1 cellular context compared by ENCODE assay signal in genomic region chr11:76444384-76445121, GRCh38.
TF ChIP-seq lines count a peak whose summit lies in the region.

TSS of gene EMSY (plus strand) at chr11:76445018. CDS start at chr11:76446939, 1,921 bp downstream.

TF ChIP-seq in HEK293, 187 proteins besides CTCF, POLR2A, EP300 and RAD21 (continued from another document and continues in another):
- no peak for TF ChIP-seq ZNF449 (tag by site-specific recombination; IDR thresholded peaks at IDR 0.05)
- TF ChIP-seq ZNF416 (tag by site-specific recombination; IDR thresholded peaks at IDR 0.05), result no peak
- TF ChIP-seq SCRT2 (tag by site-specific recombination; IDR thresholded peaks at IDR 0.05), result no peak
- TF ChIP-seq, protein P1, sequence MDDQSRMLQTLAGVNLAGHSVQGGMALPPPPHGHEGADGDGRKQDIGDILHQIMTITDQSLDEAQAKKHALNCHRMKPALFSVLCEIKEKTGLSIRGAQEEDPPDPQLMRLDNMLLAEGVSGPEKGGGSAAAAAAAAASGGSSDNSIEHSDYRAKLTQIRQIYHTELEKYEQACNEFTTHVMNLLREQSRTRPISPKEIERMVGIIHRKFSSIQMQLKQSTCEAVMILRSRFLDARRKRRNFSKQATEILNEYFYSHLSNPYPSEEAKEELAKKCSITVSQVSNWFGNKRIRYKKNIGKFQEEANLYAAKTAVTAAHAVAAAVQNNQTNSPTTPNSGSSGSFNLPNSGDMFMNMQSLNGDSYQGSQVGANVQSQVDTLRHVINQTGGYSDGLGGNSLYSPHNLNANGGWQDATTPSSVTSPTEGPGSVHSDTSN (CRISPR knock-in tag; IDR thresholded peaks at IDR 0.05), result no peak
- TF ChIP-seq, protein P2, sequence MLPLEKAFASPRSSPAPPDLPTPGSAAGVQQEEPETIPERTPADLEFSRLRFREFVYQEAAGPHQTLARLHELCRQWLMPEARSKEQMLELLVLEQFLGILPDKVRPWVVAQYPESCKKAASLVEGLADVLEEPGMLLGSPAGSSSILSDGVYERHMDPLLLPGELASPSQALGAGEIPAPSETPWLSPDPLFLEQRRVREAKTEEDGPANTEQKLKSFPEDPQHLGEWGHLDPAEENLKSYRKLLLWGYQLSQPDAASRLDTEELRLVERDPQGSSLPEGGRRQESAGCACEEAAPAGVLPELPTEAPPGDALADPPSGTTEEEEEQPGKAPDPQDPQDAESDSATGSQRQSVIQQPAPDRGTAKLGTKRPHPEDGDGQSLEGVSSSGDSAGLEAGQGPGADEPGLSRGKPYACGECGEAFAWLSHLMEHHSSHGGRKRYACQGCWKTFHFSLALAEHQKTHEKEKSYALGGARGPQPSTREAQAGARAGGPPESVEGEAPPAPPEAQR (tag by site-specific recombination; IDR thresholded peaks at IDR 0.05), result peak; percentile 32; the same call in 1 of the 2 replicates
- no peak for TF ChIP-seq ZNF266 (tag by site-specific recombination; IDR thresholded peaks at IDR 0.05; ENCODE audit: low read depth)
- TF ChIP-seq RBAK (tag by site-specific recombination; IDR thresholded peaks at IDR 0.05), result no peak
- peak; percentile 55; the same call in 1 of the 2 replicates for TF ChIP-seq ZFP37 (tag by site-specific recombination; IDR thresholded peaks at IDR 0.05)
- no peak for TF ChIP-seq ZNF626 (tag by site-specific recombination; IDR thresholded peaks at IDR 0.05)
- TF ChIP-seq KLF16 (tag by site-specific recombination; IDR thresholded peaks at IDR 0.05), result no peak; the same call in 1 of the 2 replicates
- TF ChIP-seq ZNF362 (tag by site-specific recombination; IDR thresholded peaks at IDR 0.05), result no peak
- peak; percentile 58 for TF ChIP-seq ZNF335 (tag by site-specific recombination; conservative IDR thresholded peaks at IDR 0.05)
- TF ChIP-seq, protein P3, sequence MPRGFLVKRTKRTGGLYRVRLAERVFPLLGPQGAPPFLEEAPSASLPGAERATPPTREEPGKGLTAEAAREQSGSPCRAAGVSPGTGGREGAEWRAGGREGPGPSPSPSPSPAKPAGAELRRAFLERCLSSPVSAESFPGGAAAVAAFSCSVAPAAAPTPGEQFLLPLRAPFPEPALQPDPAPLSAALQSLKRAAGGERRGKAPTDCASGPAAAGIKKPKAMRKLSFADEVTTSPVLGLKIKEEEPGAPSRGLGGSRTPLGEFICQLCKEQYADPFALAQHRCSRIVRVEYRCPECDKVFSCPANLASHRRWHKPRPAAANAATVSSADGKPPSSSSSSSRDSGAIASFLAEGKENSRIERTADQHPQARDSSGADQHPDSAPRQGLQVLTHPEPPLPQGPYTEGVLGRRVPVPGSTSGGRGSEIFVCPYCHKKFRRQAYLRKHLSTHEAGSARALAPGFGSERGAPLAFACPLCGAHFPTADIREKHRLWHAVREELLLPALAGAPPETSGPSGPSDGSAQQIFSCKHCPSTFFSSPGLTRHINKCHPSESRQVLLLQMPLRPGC (tag by site-specific recombination; IDR thresholded peaks at IDR 0.05), result no peak
- peak; percentile 58; the same call in 1 of the 2 replicates for TF ChIP-seq ZNF501 (tag by site-specific recombination; IDR thresholded peaks at IDR 0.05)
- no peak for TF ChIP-seq ZNF837 (tag by site-specific recombination; IDR thresholded peaks at IDR 0.05)
- TF ChIP-seq, protein P4, sequence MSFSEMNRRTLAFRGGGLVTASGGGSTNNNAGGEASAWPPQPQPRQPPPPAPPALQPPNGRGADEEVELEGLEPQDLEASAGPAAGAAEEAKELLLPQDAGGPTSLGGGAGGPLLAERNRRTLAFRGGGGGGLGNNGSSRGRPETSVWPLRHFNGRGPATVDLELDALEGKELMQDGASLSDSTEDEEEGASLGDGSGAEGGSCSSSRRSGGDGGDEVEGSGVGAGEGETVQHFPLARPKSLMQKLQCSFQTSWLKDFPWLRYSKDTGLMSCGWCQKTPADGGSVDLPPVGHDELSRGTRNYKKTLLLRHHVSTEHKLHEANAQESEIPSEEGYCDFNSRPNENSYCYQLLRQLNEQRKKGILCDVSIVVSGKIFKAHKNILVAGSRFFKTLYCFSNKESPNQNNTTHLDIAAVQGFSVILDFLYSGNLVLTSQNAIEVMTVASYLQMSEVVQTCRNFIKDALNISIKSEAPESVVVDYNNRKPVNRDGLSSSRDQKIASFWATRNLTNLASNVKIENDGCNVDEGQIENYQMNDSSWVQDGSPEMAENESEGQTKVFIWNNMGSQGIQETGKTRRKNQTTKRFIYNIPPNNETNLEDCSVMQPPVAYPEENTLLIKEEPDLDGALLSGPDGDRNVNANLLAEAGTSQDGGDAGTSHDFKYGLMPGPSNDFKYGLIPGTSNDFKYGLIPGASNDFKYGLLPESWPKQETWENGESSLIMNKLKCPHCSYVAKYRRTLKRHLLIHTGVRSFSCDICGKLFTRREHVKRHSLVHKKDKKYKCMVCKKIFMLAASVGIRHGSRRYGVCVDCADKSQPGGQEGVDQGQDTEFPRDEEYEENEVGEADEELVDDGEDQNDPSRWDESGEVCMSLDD (tag by site-specific recombination; IDR thresholded peaks at IDR 0.05), result no peak
- no peak for TF ChIP-seq ZNF174 (tag by site-specific recombination; IDR thresholded peaks at IDR 0.05)
- no peak for TF ChIP-seq ZNF112 (tag by site-specific recombination; IDR thresholded peaks at IDR 0.05)
- no peak for TF ChIP-seq ZNF548 (tag by site-specific recombination; IDR thresholded peaks at IDR 0.05)
- no peak for TF ChIP-seq KLF9 (tag by site-specific recombination; IDR thresholded peaks at IDR 0.05; ENCODE audit: low read depth)
- TF ChIP-seq ZNF16 (tag by site-specific recombination; IDR thresholded peaks at IDR 0.05; ENCODE audit: low read depth), result no peak
- TF ChIP-seq ZNF677 (tag by site-specific recombination; IDR thresholded peaks at IDR 0.05), result no peak
- no peak for TF ChIP-seq ZBTB7A (tag by site-specific recombination; IDR thresholded peaks at IDR 0.05; ENCODE audit: low read depth)
- no peak for TF ChIP-seq KLF8 (tag by site-specific recombination; IDR thresholded peaks at IDR 0.05)
- TF ChIP-seq ZNF707 (tag by site-specific recombination; IDR thresholded peaks at IDR 0.05), result no peak
- no peak for TF ChIP-seq ZNF169 (tag by site-specific recombination; IDR thresholded peaks at IDR 0.05)
- TF ChIP-seq, protein P5, sequence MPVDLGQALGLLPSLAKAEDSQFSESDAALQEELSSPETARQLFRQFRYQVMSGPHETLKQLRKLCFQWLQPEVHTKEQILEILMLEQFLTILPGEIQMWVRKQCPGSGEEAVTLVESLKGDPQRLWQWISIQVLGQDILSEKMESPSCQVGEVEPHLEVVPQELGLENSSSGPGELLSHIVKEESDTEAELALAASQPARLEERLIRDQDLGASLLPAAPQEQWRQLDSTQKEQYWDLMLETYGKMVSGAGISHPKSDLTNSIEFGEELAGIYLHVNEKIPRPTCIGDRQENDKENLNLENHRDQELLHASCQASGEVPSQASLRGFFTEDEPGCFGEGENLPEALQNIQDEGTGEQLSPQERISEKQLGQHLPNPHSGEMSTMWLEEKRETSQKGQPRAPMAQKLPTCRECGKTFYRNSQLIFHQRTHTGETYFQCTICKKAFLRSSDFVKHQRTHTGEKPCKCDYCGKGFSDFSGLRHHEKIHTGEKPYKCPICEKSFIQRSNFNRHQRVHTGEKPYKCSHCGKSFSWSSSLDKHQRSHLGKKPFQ (tag by site-specific recombination; IDR thresholded peaks at IDR 0.05), result no peak
- TF ChIP-seq FEZF1 (tag by site-specific recombination; IDR thresholded peaks at IDR 0.05), result no peak
- TF ChIP-seq MYNN (tag by site-specific recombination; IDR thresholded peaks at IDR 0.05; ENCODE audit: borderline replicate concordance), result no peak
- no peak for TF ChIP-seq ZNF114 (tag by site-specific recombination; IDR thresholded peaks at IDR 0.05)
- no peak for TF ChIP-seq ZNF248 (tag by site-specific recombination; IDR thresholded peaks at IDR 0.05)
- TF ChIP-seq ZNF138 (tag by site-specific recombination; IDR thresholded peaks at IDR 0.05; ENCODE audit: borderline replicate concordance), result no peak
- TF ChIP-seq ZBTB26 (tag by site-specific recombination; optimal IDR thresholded peaks at IDR 0.05), result peak; percentile 26
- TF ChIP-seq, protein P6, sequence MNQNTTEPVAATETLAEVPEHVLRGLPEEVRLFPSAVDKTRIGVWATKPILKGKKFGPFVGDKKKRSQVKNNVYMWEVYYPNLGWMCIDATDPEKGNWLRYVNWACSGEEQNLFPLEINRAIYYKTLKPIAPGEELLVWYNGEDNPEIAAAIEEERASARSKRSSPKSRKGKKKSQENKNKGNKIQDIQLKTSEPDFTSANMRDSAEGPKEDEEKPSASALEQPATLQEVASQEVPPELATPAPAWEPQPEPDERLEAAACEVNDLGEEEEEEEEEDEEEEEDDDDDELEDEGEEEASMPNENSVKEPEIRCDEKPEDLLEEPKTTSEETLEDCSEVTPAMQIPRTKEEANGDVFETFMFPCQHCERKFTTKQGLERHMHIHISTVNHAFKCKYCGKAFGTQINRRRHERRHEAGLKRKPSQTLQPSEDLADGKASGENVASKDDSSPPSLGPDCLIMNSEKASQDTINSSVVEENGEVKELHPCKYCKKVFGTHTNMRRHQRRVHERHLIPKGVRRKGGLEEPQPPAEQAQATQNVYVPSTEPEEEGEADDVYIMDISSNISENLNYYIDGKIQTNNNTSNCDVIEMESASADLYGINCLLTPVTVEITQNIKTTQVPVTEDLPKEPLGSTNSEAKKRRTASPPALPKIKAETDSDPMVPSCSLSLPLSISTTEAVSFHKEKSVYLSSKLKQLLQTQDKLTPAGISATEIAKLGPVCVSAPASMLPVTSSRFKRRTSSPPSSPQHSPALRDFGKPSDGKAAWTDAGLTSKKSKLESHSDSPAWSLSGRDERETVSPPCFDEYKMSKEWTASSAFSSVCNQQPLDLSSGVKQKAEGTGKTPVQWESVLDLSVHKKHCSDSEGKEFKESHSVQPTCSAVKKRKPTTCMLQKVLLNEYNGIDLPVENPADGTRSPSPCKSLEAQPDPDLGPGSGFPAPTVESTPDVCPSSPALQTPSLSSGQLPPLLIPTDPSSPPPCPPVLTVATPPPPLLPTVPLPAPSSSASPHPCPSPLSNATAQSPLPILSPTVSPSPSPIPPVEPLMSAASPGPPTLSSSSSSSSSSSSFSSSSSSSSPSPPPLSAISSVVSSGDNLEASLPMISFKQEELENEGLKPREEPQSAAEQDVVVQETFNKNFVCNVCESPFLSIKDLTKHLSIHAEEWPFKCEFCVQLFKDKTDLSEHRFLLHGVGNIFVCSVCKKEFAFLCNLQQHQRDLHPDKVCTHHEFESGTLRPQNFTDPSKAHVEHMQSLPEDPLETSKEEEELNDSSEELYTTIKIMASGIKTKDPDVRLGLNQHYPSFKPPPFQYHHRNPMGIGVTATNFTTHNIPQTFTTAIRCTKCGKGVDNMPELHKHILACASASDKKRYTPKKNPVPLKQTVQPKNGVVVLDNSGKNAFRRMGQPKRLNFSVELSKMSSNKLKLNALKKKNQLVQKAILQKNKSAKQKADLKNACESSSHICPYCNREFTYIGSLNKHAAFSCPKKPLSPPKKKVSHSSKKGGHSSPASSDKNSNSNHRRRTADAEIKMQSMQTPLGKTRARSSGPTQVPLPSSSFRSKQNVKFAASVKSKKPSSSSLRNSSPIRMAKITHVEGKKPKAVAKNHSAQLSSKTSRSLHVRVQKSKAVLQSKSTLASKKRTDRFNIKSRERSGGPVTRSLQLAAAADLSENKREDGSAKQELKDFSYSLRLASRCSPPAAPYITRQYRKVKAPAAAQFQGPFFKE (tag by site-specific recombination; IDR thresholded peaks at IDR 0.05; ENCODE audit: borderline replicate concordance), result no peak
- no peak for TF ChIP-seq ZNF670 (tag by site-specific recombination; IDR thresholded peaks at IDR 0.05; ENCODE audit: low read depth)
- TF ChIP-seq ZNF610 (tag by site-specific recombination; IDR thresholded peaks at IDR 0.05; ENCODE audit: borderline replicate concordance), result no peak
- no peak for TF ChIP-seq ZNF121 (tag by site-specific recombination; IDR thresholded peaks at IDR 0.05)
- TF ChIP-seq ZNF221 (tag by site-specific recombination; IDR thresholded peaks at IDR 0.05; ENCODE audit: borderline replicate concordance), result no peak
- peak; percentile 70; the same call in 1 of the 2 replicates for TF ChIP-seq YY2 (tag by site-specific recombination; IDR thresholded peaks at IDR 0.05)
